Comparison of ENCODE assay signal across 22 cellular contexts in the genomic region with DNA sequence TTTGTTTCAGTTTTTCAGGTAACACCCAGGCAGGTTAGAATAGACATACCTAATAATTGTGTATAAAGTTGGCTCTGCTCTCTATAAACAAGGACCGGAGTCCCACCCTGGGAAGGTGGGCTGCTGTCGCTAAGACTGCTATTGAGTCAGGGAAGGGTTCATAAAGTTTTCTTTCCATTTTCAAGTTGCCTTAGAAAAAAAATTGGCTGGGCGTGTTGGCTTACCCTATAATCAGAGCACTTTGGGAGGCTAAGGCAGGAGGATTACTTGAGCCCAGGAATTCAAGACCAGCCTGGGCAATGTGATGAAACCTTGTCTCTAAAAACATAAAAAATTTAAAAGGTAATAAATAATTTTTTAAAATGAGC.
"Had no signal": no experiment of that assay in that cellular context is flagged by ENCODE, and none has a peak within 500 bp of the region (broad histone marks: within the 10 kb centered on the region; RNA-seq: fewer than 3 reads in every experiment).

No MANE protein-coding gene starts in this region.

- FAIRE-seq: astrocyte, colon, kidney had no signal

- H3K9me3 Mint-ChIP-seq: activated T-cell treated with anti-CD3 and anti-CD28 coated beads, Interleukin-2, amount 50 U/mL, for 4 hours; activated T-helper 2 cell treated with anti-CD3 and anti-CD28 coated beads, Interferon-gamma antibody, Interleukin-2, Interleukin-4, amounts not matched to agents 10 μg/mL and 5 μg/mL and 100 μg/mL, durations not matched to agents 14 hours and 24 hours and 36 hours; central memory CD8-positive, alpha-beta T cell had no signal

- H3K4me1 Mint-ChIP-seq: WTC11 had no signal

- H3K27ac ChIP-seq: breast epithelium, ovary, psoas muscle, right atrium auricular region, upper lobe of right lung had no signal

- H3K4me1 ChIP-seq: breast epithelium, psoas muscle, right atrium auricular region, upper lobe of right lung had no signal

- ATAC-seq: activated T-cell treated with anti-CD3 and anti-CD28 coated beads, Interleukin-2, amount 50 U/mL, for 4 hours; naive thymus-derived CD8-positive, alpha-beta T cell; psoas muscle; upper lobe of right lung; WTC11 had no signal

- H3K27me3 Mint-ChIP-seq: activated naive CD8-positive, alpha-beta T cell had no signal

- DNase-seq: activated CD8-positive, alpha-beta memory T cell treated with anti-CD3 and anti-CD28 coated beads for 24 hours; activated CD8-positive, alpha-beta memory T cell treated with anti-CD3 and anti-CD28 coated beads, Interleukin-2, amount 50 U/mL, for 4 hours; activated naive CD4-positive, alpha-beta T cell; activated T-cell treated with anti-CD3 and anti-CD28 coated beads, Interleukin-2, amount 50 U/mL, for 4 hours; effector memory CD4-positive, alpha-beta T cell; kidney; naive thymus-derived CD8-positive, alpha-beta T cell; ovary; psoas muscle; stimulated activated CD4-positive, alpha-beta T cell treated with anti-CD3 and anti-CD28 coated beads, Interleukin-4, amount 100 ng/mL, for 24 hours; stimulated activated naive CD4-positive, alpha-beta T cell treated with Interleukin-2 at 50 U/mL for 16 hours; T-helper 9 cell; upper lobe of right lung had no signal

- H3K4me3 ChIP-seq: breast epithelium, lung, ovary, psoas muscle, right atrium auricular region, upper lobe of right lung had no signal

- H3K36me3 Mint-ChIP-seq: naive thymus-derived CD8-positive, alpha-beta T cell; WTC11 had no signal

- H3K4me3 Mint-ChIP-seq: activated naive CD8-positive, alpha-beta T cell; activated T-cell treated with anti-CD3 and anti-CD28 coated beads, Interleukin-2, amount 50 U/mL, for 4 hours; central memory CD8-positive, alpha-beta T cell; naive thymus-derived CD8-positive, alpha-beta T cell; WTC11 had no signal

- H3K9me3 ChIP-seq: ovary, psoas muscle, right atrium auricular region, upper lobe of right lung had no signal

- H3K36me3 ChIP-seq: breast epithelium, ovary, right atrium auricular region, upper lobe of right lung had no signal

- H3K27ac Mint-ChIP-seq: activated naive CD8-positive, alpha-beta T cell; activated T-helper 2 cell treated with anti-CD3 and anti-CD28 coated beads, Interferon-gamma antibody, Interleukin-2, Interleukin-4, amounts not matched to agents 10 μg/mL and 5 μg/mL and 100 μg/mL, durations not matched to agents 14 hours and 24 hours and 36 hours; naive thymus-derived CD8-positive, alpha-beta T cell; WTC11 had no signal

- H3K27me3 ChIP-seq: breast epithelium, ovary, right atrium auricular region, upper lobe of right lung had no signal
